Comparison of ENCODE assay signal across 1 cellular context in the genomic region with DNA sequence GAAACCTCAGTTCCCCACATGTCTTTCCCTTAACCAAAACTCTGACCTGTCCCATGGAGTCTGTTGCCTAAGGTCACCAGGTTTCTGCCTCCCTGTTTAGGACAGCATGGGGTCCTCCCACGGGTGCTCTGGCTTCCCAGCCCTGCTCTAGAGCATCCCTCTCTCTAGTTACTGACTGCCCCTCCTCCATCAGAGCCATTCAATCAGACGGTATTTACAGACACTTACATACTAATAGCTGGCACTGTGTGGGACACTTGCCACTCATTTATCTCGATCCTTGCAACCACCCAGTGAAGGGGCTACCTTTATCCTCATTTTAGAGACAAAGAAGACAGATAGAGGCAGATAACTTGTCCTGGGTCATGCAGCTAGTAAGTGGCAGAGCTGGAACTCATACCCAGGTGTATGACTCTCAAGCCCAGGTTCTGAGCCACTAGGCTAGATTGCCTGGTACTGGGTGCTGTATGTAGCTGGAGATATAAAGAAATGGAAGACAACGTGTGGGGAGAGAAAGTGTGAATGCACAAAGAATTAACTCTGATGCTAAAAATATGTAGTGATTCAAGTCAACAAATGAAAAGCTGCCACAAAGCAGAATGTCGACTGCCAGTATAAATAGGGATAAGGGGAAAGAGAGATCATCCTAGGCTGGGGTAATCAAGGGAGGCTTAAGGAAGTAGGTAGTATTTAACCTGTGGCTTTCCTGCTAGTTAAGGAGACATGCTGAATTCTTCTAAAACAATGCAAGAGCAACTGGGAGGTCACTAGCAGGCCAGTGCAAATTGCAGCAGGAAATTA.
TF ChIP-seq lines count a peak whose summit lies in the region.

No MANE protein-coding gene starts in this region.

TF ChIP-seq in WTC11, 78 proteins besides CTCF, POLR2A, EP300 and RAD21 (continued from another document):
- TF ChIP-seq, protein P1, sequence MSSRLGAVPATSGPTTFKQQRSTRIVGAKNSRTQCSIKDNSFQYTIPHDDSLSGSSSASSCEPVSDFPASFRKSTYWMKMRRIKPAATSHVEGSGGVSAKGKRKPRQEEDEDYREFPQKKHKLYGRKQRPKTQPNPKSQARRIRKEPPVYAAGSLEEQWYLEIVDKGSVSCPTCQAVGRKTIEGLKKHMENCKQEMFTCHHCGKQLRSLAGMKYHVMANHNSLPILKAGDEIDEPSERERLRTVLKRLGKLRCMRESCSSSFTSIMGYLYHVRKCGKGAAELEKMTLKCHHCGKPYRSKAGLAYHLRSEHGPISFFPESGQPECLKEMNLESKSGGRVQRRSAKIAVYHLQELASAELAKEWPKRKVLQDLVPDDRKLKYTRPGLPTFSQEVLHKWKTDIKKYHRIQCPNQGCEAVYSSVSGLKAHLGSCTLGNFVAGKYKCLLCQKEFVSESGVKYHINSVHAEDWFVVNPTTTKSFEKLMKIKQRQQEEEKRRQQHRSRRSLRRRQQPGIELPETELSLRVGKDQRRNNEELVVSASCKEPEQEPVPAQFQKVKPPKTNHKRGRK (CRISPR knock-in tag; IDR thresholded peaks at IDR 0.05; ENCODE audit: borderline replicate concordance) = no peak
- TF ChIP-seq TCF7 (CRISPR knock-in tag; IDR thresholded peaks at IDR 0.05; ENCODE audit: low read depth) (no peak), GABPB1 (CRISPR knock-in tag; IDR thresholded peaks at IDR 0.05) (no peak)
- TF ChIP-seq, protein P2, sequence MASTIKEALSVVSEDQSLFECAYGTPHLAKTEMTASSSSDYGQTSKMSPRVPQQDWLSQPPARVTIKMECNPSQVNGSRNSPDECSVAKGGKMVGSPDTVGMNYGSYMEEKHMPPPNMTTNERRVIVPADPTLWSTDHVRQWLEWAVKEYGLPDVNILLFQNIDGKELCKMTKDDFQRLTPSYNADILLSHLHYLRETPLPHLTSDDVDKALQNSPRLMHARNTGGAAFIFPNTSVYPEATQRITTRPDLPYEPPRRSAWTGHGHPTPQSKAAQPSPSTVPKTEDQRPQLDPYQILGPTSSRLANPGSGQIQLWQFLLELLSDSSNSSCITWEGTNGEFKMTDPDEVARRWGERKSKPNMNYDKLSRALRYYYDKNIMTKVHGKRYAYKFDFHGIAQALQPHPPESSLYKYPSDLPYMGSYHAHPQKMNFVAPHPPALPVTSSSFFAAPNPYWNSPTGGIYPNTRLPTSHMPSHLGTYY (CRISPR knock-in tag; IDR thresholded peaks at IDR 0.05) = no peak
